ENCODE assay signal across 8 cellular contexts in the genomic region with DNA sequence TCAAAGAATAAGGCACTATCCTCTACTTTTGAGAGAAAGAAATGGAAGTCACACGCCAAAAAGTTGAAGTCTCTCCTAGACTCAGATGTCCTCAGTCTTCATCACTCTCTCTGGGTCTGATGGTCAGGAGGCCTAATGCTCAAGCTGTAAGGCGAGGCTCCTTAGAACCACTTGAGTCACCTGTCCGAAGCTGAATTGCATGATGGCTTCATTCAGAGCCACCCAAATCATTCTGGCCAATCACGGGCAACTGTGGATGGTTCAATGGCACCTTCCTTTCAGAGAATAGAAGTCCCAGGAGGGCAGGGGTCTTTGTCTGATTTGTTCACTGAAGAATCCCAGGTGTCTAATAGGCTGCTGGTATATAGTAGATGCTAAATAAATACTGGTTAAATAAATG.
A peak's percentile ranks its signal among the peaks of the same experiment; 100 is the strongest.
DNase-seq lines count a peak whose midpoint lies in the region; ATAC-seq and TF ChIP-seq lines count a peak whose summit lies in the region.

No MANE protein-coding gene starts in this region.

- peak overlapping the region; percentile 37 for H3K27ac Mint-ChIP-seq in activated CD8-positive, alpha-beta T cell treated with anti-CD3 and anti-CD28 coated beads for 36 hours
- no peak overlapping the region for H3K27ac Mint-ChIP-seq in activated CD8-positive, alpha-beta T cell treated with anti-CD3 and anti-CD28 coated beads, Interleukin-2, amount 10 ng/mL, durations not matched to agents 7 days and 5 days
- H3K27ac Mint-ChIP-seq in progenitor cell of endocrine pancreas: no peak overlapping the region

- CTCF ChIA-PET in activated CD8-positive, alpha-beta T cell treated with anti-CD3 and anti-CD28 coated beads for 36 hours (lab: Charles Lee): interaction anchor here (0.7 to 4.2 kb wide), 40 partner anchors 8 to 408 kb away, joined by 3 to 38 read pairs (median 4); a partner anchor contains a TSS
- CTCF ChIA-PET in activated CD8-positive, alpha-beta T cell treated with anti-CD3 and anti-CD28 coated beads, Interleukin-2, amount 10 ng/mL, durations not matched to agents 7 days and 5 days (lab: Charles Lee): interaction anchor here (0.7 to 3.4 kb wide), 48 partner anchors 8 to 332 kb away, joined by 3 to 30 read pairs (median 4); a partner anchor contains a TSS

- WGBS in smooth muscle cell (ENCODE audit: low lambda C conversion rate): 80% methylated on average over 4 of the region's 4 CpGs

- no peaks in the 10 kb centered on the region for H3K9me3 ChIP-seq in KOPT-K1 (ENCODE audit: insufficient read depth, low read length, poor library complexity, severe bottlenecking)
- H3K9me3 ChIP-seq in ascending aorta: peaks cover 0 to 15% of the 10 kb centered on the region in 2 donors
- H3K9me3 ChIP-seq in smooth muscle cell (replicated peaks; ENCODE audit: low read depth): no peaks in the 10 kb centered on the region

- H3K4me1 ChIP-seq in ascending aorta (peaks cover 13 to 41% of the 10 kb centered on the region in 2 donors), smooth muscle cell (ENCODE audit: low read depth) (peaks cover 9% of the 10 kb centered on the region)

- intact Hi-C loops in activated CD8-positive, alpha-beta T cell treated with anti-CD3 and anti-CD28 coated beads for 36 hours (cut with micrococcal nuclease): loop anchor here (5.0 to 10.0 kb wide), 3 partner anchors 47 to 200 kb away; a partner anchor contains a TSS
- intact Hi-C loops in ascending aorta (cut with DNase I): loop anchor here (1.0 to 10.0 kb wide), 4 partner anchors 17 to 400 kb away; a partner anchor contains a TSS

- H3K4me3 Mint-ChIP-seq in activated CD8-positive, alpha-beta T cell treated with anti-CD3 and anti-CD28 coated beads for 36 hours: no peak overlapping the region
- no peak overlapping the region for H3K4me3 Mint-ChIP-seq in activated CD8-positive, alpha-beta T cell treated with anti-CD3 and anti-CD28 coated beads, Interleukin-2, amount 10 ng/mL, durations not matched to agents 7 days and 5 days
- peak overlapping the region; percentile 9 for H3K4me3 Mint-ChIP-seq in progenitor cell of endocrine pancreas (ENCODE audit: low read depth)

- H3K27me3 ChIP-seq in ascending aorta (no peaks in the 10 kb centered on the region), smooth muscle cell (ENCODE audit: low read depth) (no peaks in the 10 kb centered on the region)

- peaks cover 36% of the 10 kb centered on the region for H3K4me1 Mint-ChIP-seq in activated CD8-positive, alpha-beta T cell treated with anti-CD3 and anti-CD28 coated beads for 36 hours (ENCODE audit: low read depth)
- H3K4me1 Mint-ChIP-seq in activated CD8-positive, alpha-beta T cell treated with anti-CD3 and anti-CD28 coated beads, Interleukin-2, amount 10 ng/mL, durations not matched to agents 7 days and 5 days (ENCODE audit: low read depth): peaks cover 44% of the 10 kb centered on the region
- peaks cover 8% of the 10 kb centered on the region for H3K4me1 Mint-ChIP-seq in progenitor cell of endocrine pancreas (ENCODE audit: low read depth)

- no peaks in the 10 kb centered on the region for H4K20me1 ChIP-seq in smooth muscle cell (ENCODE audit: low read depth)

- H3K9ac ChIP-seq in smooth muscle cell (ENCODE audit: low read depth): no peak overlapping the region

- TF ChIP-seq CTCF in activated CD8-positive, alpha-beta T cell treated with anti-CD3 and anti-CD28 coated beads for 36 hours (IDR thresholded peaks at IDR 0.05): no peak
- TF ChIP-seq CTCF in ascending aorta (IDR thresholded peaks at IDR 0.05) (no peak), progenitor cell of endocrine pancreas (IDR thresholded peaks at IDR 0.05; ENCODE audit: unreplicated experiment) (no peak), smooth muscle cell (IDR thresholded peaks at IDR 0.05; ENCODE audit: borderline replicate concordance, insufficient read depth, poor library complexity, severe bottlenecking) (no peak)

- ATAC-seq in activated CD8-positive, alpha-beta T cell treated with anti-CD3 and anti-CD28 coated beads for 36 hours: no peak
- no peak for ATAC-seq in activated CD8-positive, alpha-beta T cell treated with anti-CD3 and anti-CD28 coated beads, Interleukin-2, amount 10 ng/mL, durations not matched to agents 7 days and 5 days
- ATAC-seq in HG03175 (IDR thresholded peaks at IDR 0.05; ENCODE audit: unreplicated experiment): no peak

- H2AFZ ChIP-seq in smooth muscle cell (ENCODE audit: low read depth): no peak overlapping the region

- H3F3A ChIP-seq in smooth muscle cell (ENCODE audit: low read depth): peaks cover 10% of the 10 kb centered on the region

- no peaks in the 10 kb centered on the region for H3K79me2 ChIP-seq in smooth muscle cell (ENCODE audit: low read depth)

- H3K9me3 Mint-ChIP-seq in activated CD8-positive, alpha-beta T cell treated with anti-CD3 and anti-CD28 coated beads for 36 hours: peaks cover 5% of the 10 kb centered on the region
- peaks cover 6% of the 10 kb centered on the region for H3K9me3 Mint-ChIP-seq in activated CD8-positive, alpha-beta T cell treated with anti-CD3 and anti-CD28 coated beads, Interleukin-2, amount 10 ng/mL, durations not matched to agents 7 days and 5 days (ENCODE audit: insufficient read depth)
- H3K9me3 Mint-ChIP-seq in progenitor cell of endocrine pancreas (ENCODE audit: low read depth): peaks cover 4% of the 10 kb centered on the region

- peaks cover 7% of the 10 kb centered on the region for H3K36me3 Mint-ChIP-seq in activated CD8-positive, alpha-beta T cell treated with anti-CD3 and anti-CD28 coated beads for 36 hours (ENCODE audit: low read depth)
- H3K36me3 Mint-ChIP-seq in activated CD8-positive, alpha-beta T cell treated with anti-CD3 and anti-CD28 coated beads, Interleukin-2, amount 10 ng/mL, durations not matched to agents 7 days and 5 days (ENCODE audit: low read depth): peaks cover 9% of the 10 kb centered on the region
- H3K36me3 Mint-ChIP-seq in progenitor cell of endocrine pancreas (ENCODE audit: insufficient read depth): no peaks in the 10 kb centered on the region

- H3K27ac ChIP-seq in KOPT-K1 (ENCODE audit: low read depth, low read length, poor library complexity, severe bottlenecking): peak overlapping the region; percentile 96
- peak overlapping the region; percentile 77 to 88 for H3K27ac ChIP-seq in ascending aorta
- H3K27ac ChIP-seq in smooth muscle cell (ENCODE audit: low read depth): no peak overlapping the region

- POLR2A ChIA-PET in activated CD8-positive, alpha-beta T cell treated with anti-CD3 and anti-CD28 coated beads for 36 hours (lab: Charles Lee): interaction anchor here (1.0 kb wide), 1 partner anchor 115 kb away, joined by 3 read pairs; no protein-coding TSS in a partner anchor
- POLR2A ChIA-PET in activated CD8-positive, alpha-beta T cell treated with anti-CD3 and anti-CD28 coated beads, Interleukin-2, amount 10 ng/mL, durations not matched to agents 7 days and 5 days (lab: Charles Lee): interaction anchor here (0.7 to 4.6 kb wide), 5 partner anchors 27 to 197 kb away, joined by 3 to 27 read pairs (median 4); no protein-coding TSS in a partner anchor

- H3K4me3 ChIP-seq in ascending aorta (no peak overlapping the region), smooth muscle cell (no peak overlapping the region)

- H3K4me2 ChIP-seq in smooth muscle cell: no peak overlapping the region

- DNase-seq in activated CD8-positive, alpha-beta T cell treated with anti-CD3 and anti-CD28 coated beads for 36 hours: no peak
- DNase-seq in activated CD8-positive, alpha-beta T cell treated with anti-CD3 and anti-CD28 coated beads, Interleukin-2, amount 10 ng/mL, durations not matched to agents 7 days and 5 days: no peak
- DNase-seq in ascending aorta (ENCODE audit: low spot score in 2 of 2) (peak in 1 of 2 donors; percentile 57), progenitor cell of endocrine pancreas (ENCODE audit: low spot score, unreplicated experiment) (no peak), smooth muscle cell (lab: John Stamatoyannopoulos, UW; ENCODE audit: unreplicated experiment) (no peak), NCI-H1092 treated with DMSO at 0.1 percent for 48 hours (lab: John Stamatoyannopoulos, UW) (no peak)

- H3K27me3 Mint-ChIP-seq in activated CD8-positive, alpha-beta T cell treated with anti-CD3 and anti-CD28 coated beads for 36 hours: no peaks in the 10 kb centered on the region
- H3K27me3 Mint-ChIP-seq in activated CD8-positive, alpha-beta T cell treated with anti-CD3 and anti-CD28 coated beads, Interleukin-2, amount 10 ng/mL, durations not matched to agents 7 days and 5 days (ENCODE audit: low read depth): no peaks in the 10 kb centered on the region
- H3K27me3 Mint-ChIP-seq in progenitor cell of endocrine pancreas: peaks cover 19% of the 10 kb centered on the region

- H3K36me3 ChIP-seq in KOPT-K1 (ENCODE audit: insufficient read depth, low read length) (no peaks in the 10 kb centered on the region), ascending aorta (no peaks in the 10 kb centered on the region), smooth muscle cell (ENCODE audit: low read depth) (no peaks in the 10 kb centered on the region)
